Comparison of ENCODE assay signal across 10 cellular contexts in the genomic region with DNA sequence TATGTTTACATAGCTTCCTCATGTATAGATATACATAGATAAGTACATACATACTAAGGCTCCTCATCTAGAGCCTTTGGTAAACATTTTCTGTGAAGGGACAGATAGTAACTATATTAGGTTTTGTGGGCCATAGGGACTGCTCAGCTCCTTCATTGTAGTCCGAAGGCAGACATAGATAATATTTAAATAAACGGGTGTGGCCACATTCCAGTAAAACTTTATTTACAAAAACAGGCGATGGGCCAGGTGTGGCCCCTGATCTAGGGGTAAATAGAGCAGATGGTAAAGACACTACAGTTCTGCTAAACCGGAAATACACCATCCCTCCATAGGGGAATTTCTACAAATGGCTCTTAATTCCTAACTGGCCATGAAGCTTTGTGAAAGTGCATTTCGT.
"Had no signal": no experiment of that assay in that cellular context is flagged by ENCODE, and none has a peak within 500 bp of the region (broad histone marks: within the 10 kb centered on the region; RNA-seq: fewer than 3 reads in every experiment).

No MANE protein-coding gene starts in this region.

- H3K27me3 Mint-ChIP-seq: activated naive CD4-positive, alpha-beta T cell treated with anti-CD3 and anti-CD28 coated beads, Interleukin-2, amount 10 ng/mL, durations not matched to agents 7 days and 5 days had no signal

- H3K4me3 ChIP-seq: coronary artery had no signal

- H2AFZ ChIP-seq: parathyroid adenoma had no signal

- H3K4me1 ChIP-seq: parathyroid adenoma had no signal

- H3K9me3 Mint-ChIP-seq: activated naive CD4-positive, alpha-beta T cell treated with anti-CD3 and anti-CD28 coated beads, Interleukin-2, amount 10 ng/mL, durations not matched to agents 7 days and 5 days; activated T-helper 2 cell treated with anti-CD3 and anti-CD28 coated beads, Interferon-gamma antibody, Interleukin-2, Interleukin-4, amounts not matched to agents 10 μg/mL and 5 μg/mL and 100 μg/mL, durations not matched to agents 14 hours and 24 hours and 36 hours; stimulated activated effector memory CD8-positive, alpha-beta T cell treated with anti-CD3 and anti-CD28 coated beads, Interleukin-12 subunit alpha, Interleukin-12 subunit beta, amount 100 ng/mL, for 72 hours had no signal

- H3K4me3 Mint-ChIP-seq: activated naive CD4-positive, alpha-beta T cell treated with anti-CD3 and anti-CD28 coated beads, Interleukin-2, amount 10 ng/mL, durations not matched to agents 7 days and 5 days; stimulated activated effector memory CD8-positive, alpha-beta T cell treated with anti-CD3 and anti-CD28 coated beads, Interleukin-12 subunit alpha, Interleukin-12 subunit beta, amount 100 ng/mL, for 72 hours had no signal

- DNase-seq: activated naive CD4-positive, alpha-beta T cell treated with anti-CD3 and anti-CD28 coated beads, Interleukin-2, amount 10 ng/mL, durations not matched to agents 7 days and 5 days; caudate nucleus; effector CD4-positive, alpha-beta T cell; T1000; trophoblast cell had no signal

- H3K9ac ChIP-seq: parathyroid adenoma had no signal

- H3K27ac ChIP-seq: coronary artery, parathyroid adenoma, VCaP had no signal

- H3K27ac Mint-ChIP-seq: activated naive CD4-positive, alpha-beta T cell treated with anti-CD3 and anti-CD28 coated beads, Interleukin-2, amount 10 ng/mL, durations not matched to agents 7 days and 5 days; activated T-helper 2 cell treated with anti-CD3 and anti-CD28 coated beads, Interferon-gamma antibody, Interleukin-2, Interleukin-4, amounts not matched to agents 10 μg/mL and 5 μg/mL and 100 μg/mL, durations not matched to agents 14 hours and 24 hours and 36 hours had no signal

- ATAC-seq: stimulated activated effector memory CD8-positive, alpha-beta T cell treated with anti-CD3 and anti-CD28 coated beads, Interleukin-12 subunit alpha, Interleukin-12 subunit beta, amount 100 ng/mL, for 72 hours had no signal
